ENCODE assay signal across 19 cellular contexts in genomic region chr6:161487694-161488093, GRCh38.
DNase-seq lines count a peak whose midpoint lies in the region; ATAC-seq and TF ChIP-seq lines count a peak whose summit lies in the region.
"Had no signal": no experiment of that assay in that cellular context is flagged by ENCODE, and none has a peak within 500 bp of the region (broad histone marks: within the 10 kb centered on the region; RNA-seq: fewer than 3 reads in every experiment).

No MANE protein-coding gene starts in this region.

- in situ Hi-C loops in KBM-7 (cut with MboI; ENCODE audit: low pct_unique_long_range_greater_than_20kb, low sequenced_read_pairs): no loop called here

- WGBS in trophoblast cell (ENCODE audit: extremely low coverage, insufficient coverage, insufficient read length): 100% methylated on average over 1 of the region's 5 CpGs

- peak overlapping the region; percentile 55 for H2BK120ac ChIP-seq in trophoblast cell (ENCODE audit: insufficient read depth, low read length, poor library complexity)

- H3K9ac ChIP-seq in trophoblast cell (ENCODE audit: low read length): no peak overlapping the region

- H3K27ac ChIP-seq in GM23338 (ENCODE audit: low read depth): no peak overlapping the region
- peak overlapping the region; percentile 68 for H3K27ac ChIP-seq in RWPE2 (ENCODE audit: poor library complexity, severe bottlenecking)
- peak overlapping the region; percentile 30 for H3K27ac ChIP-seq in trophoblast cell (ENCODE audit: low read depth, low read length)
- H3K27ac ChIP-seq: C4-2B had no signal

- H3K27ac Mint-ChIP-seq in GM23338 (peak overlapping the region; percentile 19; the same call in 1 of the 2 replicates), progenitor cell of endocrine pancreas (no peak overlapping the region)
- no peak overlapping the region for H3K27ac Mint-ChIP-seq in activated CD8-positive, alpha-beta T cell treated with anti-CD3 and anti-CD28 coated beads for 36 hours
- H3K27ac Mint-ChIP-seq: T-helper 17 cell had no signal

- H3K4ac ChIP-seq in trophoblast cell (ENCODE audit: low read depth, low read length): no peak overlapping the region

- H2BK12ac ChIP-seq in trophoblast cell (ENCODE audit: low read length): peak overlapping the region; percentile 15

- peak overlapping the region; percentile 13 for H4K8ac ChIP-seq in trophoblast cell (ENCODE audit: low read depth, low read length)

- no peak for ATAC-seq in GM23338
- no peak for ATAC-seq in RWPE2 (ENCODE audit: low read depth)
- ATAC-seq in activated CD8-positive, alpha-beta T cell treated with anti-CD3 and anti-CD28 coated beads for 36 hours: no peak
- ATAC-seq: T-helper 17 cell had no signal

- no peaks in the 10 kb centered on the region for H3K27me3 ChIP-seq in GM23338 (ENCODE audit: insufficient read depth)
- H3K27me3 ChIP-seq in RWPE2 (ENCODE audit: insufficient read depth, poor library complexity, severe bottlenecking): no peaks in the 10 kb centered on the region
- no peaks in the 10 kb centered on the region for H3K27me3 ChIP-seq in trophoblast cell (ENCODE audit: insufficient read depth, low read length)

- intact Hi-C loops in activated CD8-positive, alpha-beta T cell treated with anti-CD3 and anti-CD28 coated beads for 36 hours (cut with micrococcal nuclease): no loop called here

- H3K4me2 ChIP-seq in GM23338 (no peak overlapping the region), trophoblast cell (ENCODE audit: low read length) (no peak overlapping the region)

- H3K4me1 ChIP-seq in GM23338 (ENCODE audit: insufficient read depth) (peaks cover 6% of the 10 kb centered on the region; the same call in 1 of the 2 replicates), RWPE2 (ENCODE audit: insufficient read depth, poor library complexity, severe bottlenecking) (peaks cover 24% of the 10 kb centered on the region), trophoblast cell (ENCODE audit: control insufficient read depth in 1 of 2, insufficient read depth in 2 of 2, low read length in 2 of 2) (peaks cover 5 to 13% of the 10 kb centered on the region in 2 experiments)

- no peak overlapping the region for H3K4me3 Mint-ChIP-seq in GM23338
- H3K4me3 Mint-ChIP-seq in activated CD8-positive, alpha-beta T cell treated with anti-CD3 and anti-CD28 coated beads for 36 hours: no peak overlapping the region
- no peak overlapping the region for H3K4me3 Mint-ChIP-seq in progenitor cell of endocrine pancreas (ENCODE audit: low read depth)
- H3K4me3 Mint-ChIP-seq: T-helper 17 cell had no signal

- no peaks in the 10 kb centered on the region for H3K9me3 ChIP-seq in RWPE2 (ENCODE audit: severe bottlenecking)
- H3K9me3 ChIP-seq in trophoblast cell (ENCODE audit: insufficient read depth, low read depth, low read length): peaks cover 1% of the 10 kb centered on the region

- H3K23ac ChIP-seq in trophoblast cell (ENCODE audit: low read length): no peak overlapping the region

- peak overlapping the region; percentile 33 for H2BK5ac ChIP-seq in trophoblast cell (ENCODE audit: low read depth, low read length, poor library complexity)

- H3K9me2 ChIP-seq in GM23338 (ENCODE audit: insufficient read depth): peaks cover 4% of the 10 kb centered on the region; the same call in 1 of the 2 replicates

- H3K36me3 ChIP-seq in GM23338 (ENCODE audit: insufficient read depth): no peaks in the 10 kb centered on the region
- no peaks in the 10 kb centered on the region for H3K36me3 ChIP-seq in RWPE2 (ENCODE audit: low read depth)
- no peaks in the 10 kb centered on the region for H3K36me3 ChIP-seq in trophoblast cell (ENCODE audit: control insufficient read depth in 1 of 2, insufficient read depth in 2 of 2, low read length in 2 of 2)

- H3F3A ChIP-seq in GM23338 (replicated peaks; ENCODE audit: low read depth): no peaks in the 10 kb centered on the region

- H3K79me1 ChIP-seq in trophoblast cell (ENCODE audit: low read length): peaks cover 13% of the 10 kb centered on the region

- POLR2A ChIA-PET in activated CD8-positive, alpha-beta T cell treated with anti-CD3 and anti-CD28 coated beads for 36 hours (lab: Charles Lee): no interaction called here

- H3K18ac ChIP-seq in trophoblast cell (ENCODE audit: low read length): peak overlapping the region; percentile 13

- H3K9me3 Mint-ChIP-seq in GM23338: peaks cover 2% of the 10 kb centered on the region; the same call in 1 of the 3 replicates
- H3K9me3 Mint-ChIP-seq in activated CD8-positive, alpha-beta T cell treated with anti-CD3 and anti-CD28 coated beads for 36 hours: peaks cover 2% of the 10 kb centered on the region
- H3K9me3 Mint-ChIP-seq in progenitor cell of endocrine pancreas (ENCODE audit: low read depth): no peaks in the 10 kb centered on the region

- no peak overlapping the region for H3K4me3 ChIP-seq in GM23338
- H3K4me3 ChIP-seq in RWPE2 (ENCODE audit: severe bottlenecking): no peak overlapping the region
- H3K4me3 ChIP-seq in trophoblast cell (ENCODE audit: low read depth, low read length): no peak overlapping the region

- H3K36me3 Mint-ChIP-seq in GM23338 (ENCODE audit: low read depth): peaks cover 4% of the 10 kb centered on the region; the same call in 2 of the 3 replicates
- H3K36me3 Mint-ChIP-seq in activated CD8-positive, alpha-beta T cell treated with anti-CD3 and anti-CD28 coated beads for 36 hours (ENCODE audit: low read depth): no peaks in the 10 kb centered on the region
- no peaks in the 10 kb centered on the region for H3K36me3 Mint-ChIP-seq in progenitor cell of endocrine pancreas (ENCODE audit: insufficient read depth)

- CTCF ChIA-PET in activated CD8-positive, alpha-beta T cell treated with anti-CD3 and anti-CD28 coated beads for 36 hours (lab: Charles Lee): no interaction called here

- H2AFZ ChIP-seq in GM23338 (peak overlapping the region; percentile 63; the same call in 1 of the 2 replicates), trophoblast cell (ENCODE audit: insufficient read depth, low read length, poor library complexity) (no peak overlapping the region)

- H3K14ac ChIP-seq in trophoblast cell (ENCODE audit: low read length): peak overlapping the region; percentile 6

- H2AK5ac ChIP-seq in trophoblast cell (ENCODE audit: low read length): no peak overlapping the region

- TF ChIP-seq CTCF in GM23338 (conservative IDR thresholded peaks at IDR 0.05; ENCODE audit: low read depth in 2 of 2) (no peak), RWPE2 (IDR thresholded peaks at IDR 0.05; ENCODE audit: poor library complexity, severe bottlenecking) (no peak), progenitor cell of endocrine pancreas (IDR thresholded peaks at IDR 0.05; ENCODE audit: unreplicated experiment) (no peak)
- no peak for TF ChIP-seq CTCF in activated CD8-positive, alpha-beta T cell treated with anti-CD3 and anti-CD28 coated beads for 36 hours (IDR thresholded peaks at IDR 0.05)

- H4K20me1 ChIP-seq in GM23338 (replicated peaks; ENCODE audit: insufficient read depth): no peaks in the 10 kb centered on the region

- H3K79me2 ChIP-seq in GM23338 (replicated peaks; ENCODE audit: insufficient read depth): no peaks in the 10 kb centered on the region
- H3K79me2 ChIP-seq in trophoblast cell (ENCODE audit: control insufficient read depth, insufficient read depth, low read length, poor library complexity): peaks cover 5% of the 10 kb centered on the region

- peak overlapping the region; percentile 65 for H4K91ac ChIP-seq in trophoblast cell (ENCODE audit: low read depth, low read length)

- H4K12ac ChIP-seq in trophoblast cell (ENCODE audit: low read depth, low read length): no peak overlapping the region

- DNase-seq in GM23338 (ENCODE audit: low spot score) (no peak), RWPE2 (ENCODE audit: low spot score) (no peak), dermis microvascular lymphatic vessel endothelial cell (ENCODE audit: low read depth in 2 of 2) (peak; percentile 56 to 63), trophoblast cell (no peak), KBM-7 (no peak), SK-N-DZ (ENCODE audit: low spot score) (no peak), progenitor cell of endocrine pancreas (ENCODE audit: low spot score, unreplicated experiment) (no peak)
- no peak for DNase-seq in activated CD8-positive, alpha-beta T cell treated with anti-CD3 and anti-CD28 coated beads for 36 hours
- DNase-seq: COR-L47, DMS153, KG1, NCI-H1092, NCI-H146, NCI-H2081, NCI-H510A, NCI-H82, SHP77 treated with DMSO at 0.1 percent for 48 hours, T-helper 17 cell had no signal

- peaks cover 6% of the 10 kb centered on the region for H3K27me3 Mint-ChIP-seq in GM23338 (ENCODE audit: insufficient read depth, low read depth, poor library complexity)
- H3K27me3 Mint-ChIP-seq in activated CD8-positive, alpha-beta T cell treated with anti-CD3 and anti-CD28 coated beads for 36 hours: no peaks in the 10 kb centered on the region
- H3K27me3 Mint-ChIP-seq in progenitor cell of endocrine pancreas: peaks cover 4% of the 10 kb centered on the region
- H3K27me3 Mint-ChIP-seq: T-helper 17 cell had no signal

- H3K4me1 Mint-ChIP-seq in GM23338 (peaks cover 11% of the 10 kb centered on the region), progenitor cell of endocrine pancreas (ENCODE audit: low read depth) (no peaks in the 10 kb centered on the region)
- H3K4me1 Mint-ChIP-seq in activated CD8-positive, alpha-beta T cell treated with anti-CD3 and anti-CD28 coated beads for 36 hours (ENCODE audit: low read depth): no peaks in the 10 kb centered on the region
- H3K4me1 Mint-ChIP-seq: T-helper 17 cell had no signal

TF ChIP-seq in GM23338, 12 proteins besides CTCF, POLR2A, EP300 and RAD21:
- no peak for TF ChIP-seq ZNF114 (CRISPR knock-in tag; IDR thresholded peaks at IDR 0.05)
- no peak for TF ChIP-seq NANOG (IDR thresholded peaks at IDR 0.05; ENCODE audit: borderline replicate concordance)

Comparison
In these comparisons a context has a peak if more than half of its experiments do, and no peak if none do; other contexts are left out.
1. DNase-seq: peak in dermis microvascular lymphatic vessel endothelial cell (2 of 2); none in GM23338 (single experiment), RWPE2 (single experiment), trophoblast cell (0 of 2), KBM-7 (single experiment), SK-N-DZ (single experiment), activated CD8-positive, alpha-beta T cell treated with anti-CD3 and anti-CD28 coated beads for 36 hours (single experiment) and progenitor cell of endocrine pancreas (single experiment).